11 cellular contexts compared by ENCODE assay signal in the genomic region with DNA sequence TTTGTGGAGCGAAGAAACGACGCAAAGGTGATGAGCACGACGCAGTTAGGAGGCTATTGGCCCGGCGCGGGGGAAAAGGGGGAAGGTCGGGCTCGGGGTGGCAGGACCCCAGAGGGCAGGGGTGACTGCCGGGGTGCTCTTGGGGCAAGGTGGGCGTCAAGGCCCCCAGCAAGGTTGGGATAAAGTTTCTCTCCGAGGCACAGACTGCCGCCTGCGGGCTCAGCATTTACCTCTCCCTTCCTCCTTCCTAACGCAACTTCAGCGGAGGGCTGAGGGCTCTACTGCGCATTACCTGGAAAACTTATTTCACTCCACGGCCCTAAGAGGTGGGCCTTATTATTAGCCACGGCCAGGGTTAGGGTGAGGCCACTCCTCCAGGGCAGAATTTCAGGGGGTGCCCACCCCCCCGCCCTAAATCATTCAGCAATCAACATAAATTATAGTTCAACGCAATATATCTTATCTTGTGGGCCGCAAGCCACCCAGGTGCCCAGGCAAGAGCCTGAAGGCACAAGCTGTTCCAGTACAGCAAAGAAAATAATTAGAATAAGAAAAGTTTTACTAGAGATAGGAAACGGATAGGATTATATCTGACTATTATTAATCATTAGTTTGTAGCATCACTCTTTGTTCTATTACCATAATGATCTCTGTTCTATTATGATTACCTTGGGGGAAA. TPM values are rescaled to one million over a fixed set of nuclear protein-coding genes. Genes with fewer than 3 reads are reported as not detected.
DNase-seq lines count a peak whose midpoint lies in the region; ATAC-seq and TF ChIP-seq lines count a peak whose summit lies in the region.
"Not testable (repeated sequence)": the region's sequence is repeated elsewhere in the genome, so short reads cannot be mapped to it uniquely, and the experiment has no call there.
"Had no signal": no experiment of that assay in that cellular context is flagged by ENCODE, and none has a peak within 500 bp of the region (broad histone marks: within the 10 kb centered on the region; RNA-seq: fewer than 3 reads in every experiment).

No MANE protein-coding gene starts in this region.

- not testable (repeated sequence) for H3K27ac ChIP-seq in BLaER1 treated with 17β-estradiol and CSF1 and Interleukin-3, amounts not matched to agents 10 nM and 100 nM; OCI-LY3 (ENCODE audit: low read length); thoracic aorta
- H3K27ac ChIP-seq in gastroesophageal sphincter = peak overlapping the region in 3 of 4 donors; percentile 60 to 81 (median 70)

- H3K9me3 ChIP-seq in BLaER1 treated with 17β-estradiol and CSF1 and Interleukin-3, amounts not matched to agents 10 nM and 100 nM (replicated peaks in 1 of 11); OCI-LY3 (ENCODE audit: insufficient read depth, low read length); gastroesophageal sphincter; thoracic aorta: not testable (repeated sequence)

- H3K79me2 ChIP-seq in OCI-LY3 (ENCODE audit: low read length) = not testable (repeated sequence)

- TF ChIP-seq EP300 in gastroesophageal sphincter (IDR thresholded peaks at IDR 0.05) = not testable (repeated sequence)

- not testable (repeated sequence) for H2AFZ ChIP-seq in OCI-LY3 (ENCODE audit: low read depth, low read length)

- H3K4me2 ChIP-seq in BLaER1 treated with 17β-estradiol and CSF1 and Interleukin-3, amounts not matched to agents 10 nM and 100 nM = peak overlapping the region; percentile 24 to 70 (median 65); a peak in 13 of 22 replicates
- H3K4me2 ChIP-seq in OCI-LY3 (ENCODE audit: low read length) = peak overlapping the region; percentile 45; the same call in 1 of the 2 replicates

- in situ Hi-C loops in astrocyte of the cerebellum (cut with HindIII; ENCODE audit: low sequenced_read_pairs) = not testable (repeated sequence)

- intact Hi-C loops in posterior vena cava (cut with DNase I) = not testable (repeated sequence)

- not testable (repeated sequence) for ATAC-seq in gastroesophageal sphincter; thoracic aorta (ENCODE audit: insufficient number of reproducible peaks, low FRiP score, low read depth)

- peak; percentile 13 for DNase-seq in activated CD4-positive, alpha-beta T cell treated with anti-CD3 and anti-CD28 coated beads, Interleukin-2, amount 50 U/mL, for 1 hour
- DNase-seq in astrocyte of the cerebellum (ENCODE audit: low read depth) = not testable (repeated sequence)
- peak; percentile 26 for DNase-seq in medulla oblongata (ENCODE audit: extremely low spot score)
- DNase-seq in posterior vena cava (ENCODE audit: low spot score) = peak; percentile 92
- peak; percentile 24 for DNase-seq in thoracic aorta (ENCODE audit: low spot score)

- H3K4me3 ChIP-seq in BLaER1 treated with 17β-estradiol and CSF1 and Interleukin-3, amounts not matched to agents 10 nM and 100 nM = not testable (repeated sequence)
- peak overlapping the region; percentile 60; the same call in 1 of the 2 replicates for H3K4me3 ChIP-seq in OCI-LY3 (ENCODE audit: low read length)
- peak overlapping the region; percentile 21 for H3K4me3 ChIP-seq in astrocyte of the cerebellum (ENCODE audit: low read depth, low read length)
- peak overlapping the region in 1 of 2 donors; percentile 29 for H3K4me3 ChIP-seq in gastroesophageal sphincter
- H3K4me3 ChIP-seq in thoracic aorta = peak overlapping the region; percentile 42

- TF ChIP-seq POLR2A in gastroesophageal sphincter (IDR thresholded peaks at IDR 0.05) = not testable (repeated sequence)

- not testable (repeated sequence) for H3K36me3 ChIP-seq in BLaER1 treated with 17β-estradiol and CSF1 and Interleukin-3, amounts not matched to agents 10 nM and 100 nM; OCI-LY3 (replicated peaks; ENCODE audit: low read depth, low read length); gastroesophageal sphincter; thoracic aorta

- TF ChIP-seq CTCF in OCI-LY3 (IDR thresholded peaks at IDR 0.05; ENCODE audit: low read depth, low read length); astrocyte of the cerebellum (IDR thresholded peaks at IDR 0.05; ENCODE audit: low read depth, low read length, missing control alignments); gastroesophageal sphincter (IDR thresholded peaks at IDR 0.05); thoracic aorta (IDR thresholded peaks at IDR 0.05): not testable (repeated sequence)

- not testable (repeated sequence) for H4K20me1 ChIP-seq in BLaER1 treated with 17β-estradiol and CSF1 and Interleukin-3, amounts not matched to agents 10 nM and 100 nM; OCI-LY3 (ENCODE audit: insufficient read depth, low read length)

- not testable (repeated sequence) for H3K27me3 ChIP-seq in BLaER1 treated with 17β-estradiol and CSF1 and Interleukin-3, amounts not matched to agents 10 nM and 100 nM; OCI-LY3 (ENCODE audit: low read depth, low read length); gastroesophageal sphincter; thoracic aorta (replicated peaks; ENCODE audit: insufficient read depth)

- not testable (repeated sequence) for H3K4me1 ChIP-seq in BLaER1 treated with 17β-estradiol and CSF1 and Interleukin-3, amounts not matched to agents 10 nM and 100 nM; OCI-LY3 (ENCODE audit: low read length); gastroesophageal sphincter; thoracic aorta (ENCODE audit: control insufficient read depth in 1 of 2, low read depth in 2 of 2)

- H3K9ac ChIP-seq in BLaER1 treated with 17β-estradiol and CSF1 and Interleukin-3, amounts not matched to agents 10 nM and 100 nM = peak overlapping the region in 3 of 11 experiments; percentile 58 to 72 (median 67); a peak in 3 of 22 replicates
- H3K9ac ChIP-seq in OCI-LY3 (ENCODE audit: low read length) = peak overlapping the region; percentile 44; the same call in 1 of the 2 replicates

- 60 to 100% methylated on average over 3 to 18 of the region's 24 CpGs for WGBS in gastroesophageal sphincter (ENCODE audit: low coverage in 1 of 2), 2 donors

RNA-seq across cellular contexts. Expression of a gene that starts 1.6 kb away (rescaled TPM):
- total RNA-seq in gastroesophageal sphincter (not detected), posterior vena cava (over 10,000 TPM; 14,833 to 15,009 TPM), thoracic aorta (not detected)
- total RNA-seq: NCI-H460, PC-3, urinary bladder had no signal

RNA-seq across cellular contexts. Expression of a gene that starts 3.7 kb away (rescaled TPM):
- total RNA-seq in gastroesophageal sphincter = not detected
- not detected for total RNA-seq in posterior vena cava
- total RNA-seq in thoracic aorta = not detected
- total RNA-seq: NCI-H460, PC-3, urinary bladder had no signal

RNA-seq across cellular contexts. Expression of a gene that starts 20.5 kb away (rescaled TPM):
- total RNA-seq in gastroesophageal sphincter (10 to 100 TPM in 1 of 4 donors, 1 to 10 TPM in 3; 3.7 to 13.5 (median 4.4) TPM), posterior vena cava (10 to 100 TPM; 18.4 to 19.9 TPM), thoracic aorta (10 to 100 TPM; 17.3 to 22.5 TPM)
- total RNA-seq: PC-3 had no signal

Comparison
In these comparisons a context has a peak if more than half of its experiments do, and no peak if none do; other contexts are left out.
1. RNA of a gene that starts 1.6 kb away (total RNA-seq): 14,833 to 15,009 TPM in posterior vena cava; not detected in gastroesophageal sphincter and not detected in thoracic aorta; every median in the first group is over 1,000 times any median in the second.